In the genomic region with DNA sequence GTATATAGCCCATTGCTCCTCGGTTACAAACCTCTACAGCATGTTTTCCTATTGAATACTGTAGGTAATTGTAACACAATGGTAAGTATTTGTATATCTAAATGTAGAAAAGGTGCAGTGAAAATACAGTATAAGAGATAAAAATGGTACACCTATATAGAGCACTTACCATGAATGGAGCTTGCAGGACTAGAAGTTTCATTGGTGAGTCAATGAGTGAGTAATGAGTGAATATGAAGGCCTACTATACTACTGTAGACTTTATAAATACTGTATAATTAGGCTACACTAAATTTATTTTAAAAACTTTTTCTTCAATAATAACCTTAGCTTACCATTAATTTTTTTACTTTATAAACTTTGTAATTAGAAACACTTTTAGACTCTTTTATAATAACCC, we compare ENCODE assay signal across 21 cellular contexts.
DNase-seq lines count a peak whose midpoint lies in the region; ATAC-seq, FAIRE-seq and TF ChIP-seq lines count a peak whose summit lies in the region.
"Had no signal": no experiment of that assay in that cellular context is flagged by ENCODE, and none has a peak within 500 bp of the region (broad histone marks: within the 10 kb centered on the region; RNA-seq: fewer than 3 reads in every experiment).

No MANE protein-coding gene starts in this region.

- no peak overlapping the region for H2AFZ ChIP-seq in PC-3 (ENCODE audit: low read length)
- H2AFZ ChIP-seq: GM23338 had no signal

- H4K20me1 ChIP-seq in PC-3 (ENCODE audit: low read length), result no peaks in the 10 kb centered on the region
- H4K20me1 ChIP-seq: BLaER1 had no signal

- POLR2A ChIA-PET in PC-3 (lab: Charles Lee; ENCODE audit: unreplicated experiment), result no interaction called here

- H3K4me1 ChIP-seq in PC-3 (ENCODE audit: insufficient read depth, low read length), result no peaks in the 10 kb centered on the region
- H3K4me1 ChIP-seq: BLaER1 had no signal

- ATAC-seq in PC-3 (peak; percentile 24; the same call in 1 of the 2 replicates), HG03108 (IDR thresholded peaks at IDR 0.05; ENCODE audit: unreplicated experiment) (no peak)
- ATAC-seq: GM23338, HCT116 had no signal

- H3F3A ChIP-seq in PC-3 (ENCODE audit: low read length, unreplicated experiment), result no peaks in the 10 kb centered on the region

- peaks cover 14 to 31% (median 20%) of the 10 kb centered on the region in 7 donors for H3K9me3 Mint-ChIP-seq in CD14-positive monocyte

- H3K9me3 ChIP-seq in PC-3 (ENCODE audit: low read length) (no peaks in the 10 kb centered on the region), WERI-Rb-1 (ENCODE audit: severe bottlenecking) (peaks cover 5% of the 10 kb centered on the region)

- no peaks in the 10 kb centered on the region for H3K9me2 ChIP-seq in PC-3 (replicated peaks; ENCODE audit: low read length)

- H3K79me2 ChIP-seq in PC-3 (ENCODE audit: low read length), result no peaks in the 10 kb centered on the region

- CTCF ChIA-PET in PC-3 (lab: Charles Lee), result no interaction called here

- DNase-seq in PC-3, result peak; percentile 17
- no peak for DNase-seq in WERI-Rb-1
- peak; percentile 50 for DNase-seq in epithelial cell of esophagus (ENCODE audit: low read depth)
- DNase-seq in CD14-positive monocyte (ENCODE audit: low spot score), result no peak
- no peak for DNase-seq in cerebellar nuclear complex (lab: John Stamatoyannopoulos, UW)
- DNase-seq: 8988T; CD4-positive, alpha-beta T cell; CD8-positive, alpha-beta memory T cell; DMS 273 treated with DMSO at 0.1 percent for 48 hours; DMS79; EL; GF-D8; H9 had no signal

- H3K9ac ChIP-seq in PC-3 (ENCODE audit: low read length), result no peak overlapping the region
- H3K9ac ChIP-seq: BLaER1 had no signal

- intact Hi-C loops in PC-3 (cut with micrococcal nuclease) (no loop called here), CD14-positive monocyte (cut with micrococcal nuclease) (no loop called here)

- H3K27me3 ChIP-seq in PC-3 (ENCODE audit: low read length) (no peaks in the 10 kb centered on the region), WERI-Rb-1 (ENCODE audit: insufficient read depth, low read depth, severe bottlenecking) (no peaks in the 10 kb centered on the region)
- H3K27me3 ChIP-seq: BLaER1 had no signal

- no peaks in the 10 kb centered on the region for H3K4me1 Mint-ChIP-seq in CD14-positive monocyte
- H3K4me1 Mint-ChIP-seq: CD8-positive, alpha-beta memory T cell had no signal

- H3K36me3 ChIP-seq in PC-3 (ENCODE audit: low read depth, low read length) (no peaks in the 10 kb centered on the region; the same call in 1 of the 2 replicates), WERI-Rb-1 (no peaks in the 10 kb centered on the region)

- H3K27ac Mint-ChIP-seq in CD14-positive monocyte, result no peak overlapping the region
- H3K27ac Mint-ChIP-seq: B cell; CD4-positive, alpha-beta T cell; CD8-positive, alpha-beta memory T cell; GM23338; H9 had no signal

- H3K4me3 ChIP-seq in PC-3 (ENCODE audit: low read length) (no peak overlapping the region), WERI-Rb-1 (ENCODE audit: low read depth, low read length) (no peak overlapping the region), epithelial cell of esophagus (ENCODE audit: low read length) (no peak overlapping the region)
- H3K4me3 ChIP-seq: BLaER1, GM23338 had no signal

- H3K4me3 Mint-ChIP-seq in CD14-positive monocyte, result no peak overlapping the region
- H3K4me3 Mint-ChIP-seq: B cell; CD4-positive, alpha-beta T cell; CD8-positive, alpha-beta memory T cell; GM23338; H9 had no signal

- peak; percentile 80 for FAIRE-seq in A204.1 (lab: Jason Lieb, UNC)
- FAIRE-seq: GM18507 had no signal

- peaks cover 4% of the 10 kb centered on the region in 2 donors for H3K36me3 Mint-ChIP-seq in CD14-positive monocyte
- H3K36me3 Mint-ChIP-seq: CD8-positive, alpha-beta memory T cell had no signal

- BruUV-seq in PC-3 (replicated peaks; lab: Mats Ljungman, UMichigan), result no TSS peak

- H3K27me3 Mint-ChIP-seq in CD14-positive monocyte (ENCODE audit: low read depth in 3 of 3), result peaks cover 0 to 1% (median 0%) of the 10 kb centered on the region in 3 donors
- H3K27me3 Mint-ChIP-seq: B cell; CD4-positive, alpha-beta T cell had no signal

- no peak overlapping the region for H3K27ac ChIP-seq in PC-3 (ENCODE audit: low read length)
- peak overlapping the region; percentile 64 for H3K27ac ChIP-seq in WERI-Rb-1
- H3K27ac ChIP-seq: BLaER1, C4-2B had no signal

- TF ChIP-seq CTCF in PC-3 (conservative IDR thresholded peaks at IDR 0.05; ENCODE audit: low read depth, low read length) (no peak), WERI-Rb-1 (IDR thresholded peaks at IDR 0.05; ENCODE audit: low read depth, low read length) (no peak), epithelial cell of esophagus (IDR thresholded peaks at IDR 0.05; ENCODE audit: insufficient read depth, low read depth, low read length, missing control alignments) (no peak), CD14-positive monocyte (IDR thresholded peaks at IDR 0.05) (no peak)

- H3K4me2 ChIP-seq in PC-3 (ENCODE audit: low read length), result no peak overlapping the region
- H3K4me2 ChIP-seq: BLaER1, GM23338 had no signal

Comparison
In these comparisons a context has a peak if more than half of its experiments do, and no peak if none do; other contexts are left out.
1. DNase-seq: peak in PC-3 (single experiment) and epithelial cell of esophagus (single experiment); none in WERI-Rb-1 (single experiment), CD14-positive monocyte (single experiment) and cerebellar nuclear complex (0 of 2).